Comparison of ENCODE assay signal across 8 cellular contexts in the genomic region with DNA sequence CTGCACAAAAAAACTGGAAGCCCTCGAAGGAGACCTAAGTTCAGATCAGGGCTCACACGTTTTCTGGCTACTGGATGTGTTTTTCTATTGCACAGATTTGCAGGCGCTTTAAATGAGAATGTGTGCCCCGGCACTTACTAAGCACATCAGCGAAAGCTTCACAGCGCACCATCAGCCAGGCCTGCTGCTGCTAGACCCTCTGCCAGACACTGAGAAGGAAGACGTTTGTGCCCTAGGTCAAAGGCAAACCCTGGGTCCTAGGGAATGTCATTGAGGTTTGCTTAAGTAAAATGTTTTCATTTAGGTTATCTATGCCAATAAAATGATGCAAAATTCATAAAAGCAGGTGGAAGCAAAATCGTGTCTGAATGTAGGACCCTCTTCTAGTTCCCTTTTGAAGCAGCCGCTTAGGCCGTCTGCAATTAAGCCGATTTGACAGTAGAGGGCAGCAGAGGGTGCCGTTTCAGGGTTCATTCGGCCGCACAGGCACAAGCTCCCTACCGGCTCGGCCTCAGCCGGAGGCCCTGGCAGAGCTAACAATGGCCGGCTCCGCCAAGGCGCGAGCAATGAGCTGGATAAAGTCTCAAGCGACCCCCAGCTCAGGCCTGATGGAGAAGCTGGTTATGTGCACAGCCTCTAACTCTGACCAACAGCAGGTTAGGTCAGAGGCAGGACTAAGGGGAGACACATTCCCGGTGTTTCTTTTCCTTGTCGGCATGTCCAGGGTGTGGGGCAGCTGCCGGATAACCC.
DNase-seq lines count a peak whose midpoint lies in the region; ATAC-seq, FAIRE-seq and TF ChIP-seq lines count a peak whose summit lies in the region.

No MANE protein-coding gene starts in this region.

- POLR2A ChIA-PET in K562 (lab: Yijun Ruan, JAX) = interaction anchor here (0.6 to 0.7 kb wide), 3 partner anchors 346 to 609 kb away, joined by 3 to 4 read pairs (median 3); no protein-coding TSS in a partner anchor

- FAIRE-seq in K562 (lab: Jason Lieb, UNC) = peak; percentile 82

- peak; percentile 86 to 88 for TF ChIP-seq RAD21 in K562 (CRISPR knock-in tag; conservative IDR thresholded peaks at IDR 0.05 in 1 of 2, IDR thresholded peaks at IDR 0.05 in 1 of 2)

- peak overlapping the region in 1 of 2 experiments; percentile 49; a peak in 1 of 4 replicates for H3K9ac ChIP-seq in K562 (ENCODE audit: insufficient read depth in 1 of 2, low read depth in 2 of 2, low read length in 2 of 2)

- no peak for TF ChIP-seq EP300 in K562 (IDR thresholded peaks at IDR 0.05; ENCODE audit: low read length)

- no peaks in the 10 kb centered on the region; a peak in 1 of 5 replicates for H3K27me3 ChIP-seq in K562 (ENCODE audit: control insufficient read depth in 2 of 2, insufficient read depth in 2 of 2, low read length in 2 of 2)
- no peaks in the 10 kb centered on the region for H3K27me3 ChIP-seq in iPS DF 6.9 (ENCODE audit: control insufficient read depth, insufficient read depth, low read length)

- DNase-seq in NCI-H1436 (lab: John Stamatoyannopoulos, UW) (peak; percentile 64), T follicular helper cell (ENCODE audit: low read depth) (peak; percentile 15), K562 (ENCODE audit: extremely low read depth in 1 of 4, low spot score in 3 of 4) (peak; percentile 73 to 78 (median 74)), iPS DF 6.9 (ENCODE audit: low read depth, low spot score) (peak; percentile 72), skeletal muscle cell (ENCODE audit: low read depth) (peak; percentile 10)

- 9% methylated on average over 17 of the region's 25 CpGs for WGBS in K562 (ENCODE audit: insufficient coverage, low coverage, missing lambda C conversion rate)
- no CpG with 5 or more reads among the region's 25 CpGs for WGBS in iPS DF 6.9 (ENCODE audit: insufficient coverage, insufficient read length)

- intact Hi-C loops in K562 (cut with micrococcal nuclease) = loop anchor here (1.0 to 10.0 kb wide), 4 partner anchors 93 to 649 kb away; no protein-coding TSS in a partner anchor

- ATAC-seq in HG02642 (IDR thresholded peaks at IDR 0.05; ENCODE audit: poor library complexity, unreplicated experiment) = peak; percentile 86
- ATAC-seq in K562 = peak; percentile 95
- ATAC-seq in GM21526 (IDR thresholded peaks at IDR 0.05; ENCODE audit: low FRiP score, unreplicated experiment) = no peak

- peak overlapping the region; percentile 94 for H2AFZ ChIP-seq in K562 (ENCODE audit: low read depth, low read length)

- H3K4me2 ChIP-seq in K562 (ENCODE audit: insufficient read depth, low read length) = peak overlapping the region; percentile 66

- no TSS peak for BruUV-seq in K562 (replicated peaks; lab: Mats Ljungman, UMichigan)

- no peaks in the 10 kb centered on the region for H4K20me1 ChIP-seq in K562 (replicated peaks; ENCODE audit: control insufficient read depth, insufficient read depth, low read length)

- TF ChIP-seq CTCF in GM12873 (IDR thresholded peaks at IDR 0.05; ENCODE audit: insufficient read depth, low read depth, low read length, missing control alignments) (peak; percentile 90), K562 (IDR thresholded peaks at IDR 0.05 in 2 of 3, conservative IDR thresholded peaks at IDR 0.05 in 1 of 3; ENCODE audit: insufficient read depth in 2 of 3, low read depth in 1 of 3, low read length in 3 of 3) (peak; percentile 68 to 82 (median 80))

- H3K27ac ChIP-seq in K562 (ENCODE audit: extremely low read depth, low read depth, low read length) (no peak overlapping the region; the same call in 2 of the 3 replicates), iPS DF 6.9 (ENCODE audit: low read length) (no peak overlapping the region)

- H3K36me3 ChIP-seq in K562 (ENCODE audit: control insufficient read depth, insufficient read depth, low read length) (no peaks in the 10 kb centered on the region), iPS DF 6.9 (ENCODE audit: control insufficient read depth, insufficient read depth, low read length) (no peaks in the 10 kb centered on the region)

- no peaks in the 10 kb centered on the region for H3K9me1 ChIP-seq in K562 (ENCODE audit: control insufficient read depth, insufficient read depth, low read length)

- H3K9me3 ChIP-seq in K562 (replicated peaks; ENCODE audit: control insufficient read depth, insufficient read depth, low read depth, low read length) (no peaks in the 10 kb centered on the region), iPS DF 6.9 (ENCODE audit: control insufficient read depth, insufficient read depth, low read length) (no peaks in the 10 kb centered on the region)

- CTCF ChIA-PET in K562 (lab: Yijun Ruan, JAX; ENCODE audit: low intra/inter-chr PET ratio) = interaction anchor here (0.6 to 2.5 kb wide), 3 partner anchors 315 to 649 kb away, joined by 3 to 12 read pairs (median 4); no protein-coding TSS in a partner anchor

- no peak overlapping the region for H3K4me3 ChIP-seq in K562
- H3K4me3 ChIP-seq in iPS DF 6.9 (ENCODE audit: low read length) = no peak overlapping the region
- H3K4me3 ChIP-seq in skeletal muscle cell (ENCODE audit: low read depth, low read length) = no peak overlapping the region

- TF ChIP-seq POLR2A in K562 (conservative IDR thresholded peaks at IDR 0.05) = no peak

- in situ Hi-C loops in K562 (cut with MboI) = loop anchor here (5.0 kb wide), 1 partner anchor 641 kb away; no protein-coding TSS in a partner anchor

- no peaks in the 10 kb centered on the region for H3K79me2 ChIP-seq in K562 (ENCODE audit: control insufficient read depth, insufficient read depth, low read length)

- H3K4me1 ChIP-seq in K562 (replicated peaks in 1 of 2; ENCODE audit: control insufficient read depth in 2 of 2, insufficient read depth in 2 of 2, low read length in 2 of 2) (peaks cover 0 to 3% of the 10 kb centered on the region in 2 experiments; a peak in 3 of 5 replicates), iPS DF 6.9 (ENCODE audit: control insufficient read depth, insufficient read depth, low read length) (0 out of 2 replicates have a peak, but pooled peaks cover 4% of the 10 kb centered on the region)

TF ChIP-seq in K562, 482 proteins besides CTCF, POLR2A, EP300 and RAD21 (continues in another document):
- TF ChIP-seq CAMTA2 (CRISPR knock-in tag; conservative IDR thresholded peaks at IDR 0.05) = no peak
- no peak for TF ChIP-seq ZBTB5 (IDR thresholded peaks at IDR 0.05)
- TF ChIP-seq YY1 (IDR thresholded peaks at IDR 0.05; ENCODE audit: borderline replicate concordance in 1 of 3, control insufficient read depth in 1 of 3, extremely low read depth in 1 of 3, insufficient read depth in 3 of 3, insufficient read length in 1 of 3, insufficient replicate concordance in 2 of 3, low read depth in 1 of 3, low read length in 2 of 3) = peak in 2 of 3 experiments; percentile 37 to 64
- TF ChIP-seq XRCC3 (IDR thresholded peaks at IDR 0.05) = no peak
- TF ChIP-seq POLR2G (IDR thresholded peaks at IDR 0.05; ENCODE audit: low read depth, low read length) = no peak
- TF ChIP-seq USF1 (CRISPR knock-in tag; IDR thresholded peaks at IDR 0.05) = no peak
- TF ChIP-seq DEAF1 (CRISPR knock-in tag; IDR thresholded peaks at IDR 0.05) = peak; percentile 75; the same call in 1 of the 2 replicates
- peak; percentile 38; the same call in 1 of the 2 replicates for TF ChIP-seq TFAP4 (CRISPR knock-in tag; IDR thresholded peaks at IDR 0.05; ENCODE audit: borderline replicate concordance)
- peak; percentile 57; the same call in 1 of the 2 replicates for TF ChIP-seq RB1 (IDR thresholded peaks at IDR 0.05; ENCODE audit: low read depth)

Comparison
In these comparisons a context has a peak if more than half of its experiments do, and no peak if none do; other contexts are left out.
1. DNase-seq: peak in every context shown above with its lines; median percentile 74 in K562; 72 in iPS DF 6.9; 64 in NCI-H1436; 15 in T follicular helper cell; 10 in skeletal muscle cell.